In genomic region chr6:156988276-156989158, GRCh38 we compare ENCODE assay signal across 8 cellular contexts.
DNase-seq lines count a peak whose midpoint lies in the region; ATAC-seq lines count a peak whose summit lies in the region.

No MANE protein-coding gene starts in this region.

- H3K4me1 Mint-ChIP-seq in activated T-cell treated with anti-CD3 and anti-CD28 coated beads, Interleukin-2, amount 50 U/mL, for 4 hours (ENCODE audit: low read depth): peaks cover 58% of the 10 kb centered on the region
- H3K4me1 Mint-ChIP-seq in activated CD4-positive, alpha-beta T cell treated with anti-CD3 and anti-CD28 coated beads, Interleukin-2, amount 10 ng/mL, durations not matched to agents 24 days and 14 days: peaks cover 32% of the 10 kb centered on the region

- no peaks in the 10 kb centered on the region for H3K9me3 Mint-ChIP-seq in activated T-cell treated with anti-CD3 and anti-CD28 coated beads, Interleukin-2, amount 50 U/mL, for 4 hours
- no peaks in the 10 kb centered on the region for H3K9me3 Mint-ChIP-seq in activated CD4-positive, alpha-beta T cell treated with anti-CD3 and anti-CD28 coated beads, Interleukin-2, amount 10 ng/mL, durations not matched to agents 24 days and 14 days

- H3K36me3 Mint-ChIP-seq in activated T-cell treated with anti-CD3 and anti-CD28 coated beads, Interleukin-2, amount 50 U/mL, for 4 hours (ENCODE audit: insufficient read depth): no peaks in the 10 kb centered on the region
- no peaks in the 10 kb centered on the region for H3K36me3 Mint-ChIP-seq in activated CD4-positive, alpha-beta T cell treated with anti-CD3 and anti-CD28 coated beads, Interleukin-2, amount 10 ng/mL, durations not matched to agents 24 days and 14 days (ENCODE audit: low read depth)

- H3K27ac Mint-ChIP-seq in activated CD4-positive, alpha-beta T cell treated with anti-CD3 and anti-CD28 coated beads, Interleukin-2, amount 10 ng/mL, durations not matched to agents 24 days and 14 days: no peak overlapping the region

- no peak for DNase-seq in activated T-cell treated with anti-CD3 and anti-CD28 coated beads, Interleukin-2, amount 50 U/mL, for 4 hours
- DNase-seq in activated T-cell treated with anti-CD3 and anti-CD28 coated beads for 4 hours (no peak), NCI-H69 (lab: John Stamatoyannopoulos, UW) (peak; percentile 72), iris pigment epithelial cell (ENCODE audit: low read depth) (peak; percentile 14), NCI-H1092 treated with DMSO at 0.1 percent for 48 hours (lab: John Stamatoyannopoulos, UW) (no peak)
- no peak for DNase-seq in stimulated activated CD4-positive, alpha-beta T cell treated with anti-CD3 and anti-CD28 coated beads, Interleukin-15, amount 100 ng/mL, for 24 hours
- no peak for DNase-seq in activated CD4-positive, alpha-beta T cell treated with anti-CD3 and anti-CD28 coated beads, Interleukin-2, amount 10 ng/mL, durations not matched to agents 24 days and 14 days

- ATAC-seq in activated T-cell treated with anti-CD3 and anti-CD28 coated beads, Interleukin-2, amount 50 U/mL, for 4 hours: peak; percentile 67 to 73
- peak; percentile 49 for ATAC-seq in HG02884 (IDR thresholded peaks at IDR 0.05; ENCODE audit: unreplicated experiment)

- no peaks in the 10 kb centered on the region for H3K27me3 Mint-ChIP-seq in activated T-cell treated with anti-CD3 and anti-CD28 coated beads, Interleukin-2, amount 50 U/mL, for 4 hours (ENCODE audit: low read depth)
- H3K27me3 Mint-ChIP-seq in activated CD4-positive, alpha-beta T cell treated with anti-CD3 and anti-CD28 coated beads, Interleukin-2, amount 10 ng/mL, durations not matched to agents 24 days and 14 days: no peaks in the 10 kb centered on the region

- intact Hi-C loops in activated CD4-positive, alpha-beta T cell treated with anti-CD3 and anti-CD28 coated beads, Interleukin-2, amount 10 ng/mL, durations not matched to agents 24 days and 14 days (cut with micrococcal nuclease): no loop called here

- H3K4me3 Mint-ChIP-seq in activated T-cell treated with anti-CD3 and anti-CD28 coated beads, Interleukin-2, amount 50 U/mL, for 4 hours: no peak overlapping the region
- H3K4me3 Mint-ChIP-seq in activated CD4-positive, alpha-beta T cell treated with anti-CD3 and anti-CD28 coated beads, Interleukin-2, amount 10 ng/mL, durations not matched to agents 24 days and 14 days: no peak overlapping the region

Comparison
In these comparisons a context has a peak if more than half of its experiments do, and no peak if none do; other contexts are left out.
1. DNase-seq: peak in NCI-H69 (single experiment) and iris pigment epithelial cell (single experiment); none in activated T-cell treated with anti-CD3 and anti-CD28 coated beads, Interleukin-2, amount 50 U/mL, for 4 hours (single experiment), activated T-cell treated with anti-CD3 and anti-CD28 coated beads for 4 hours (single experiment), NCI-H1092 treated with DMSO at 0.1 percent for 48 hours (single experiment), stimulated activated CD4-positive, alpha-beta T cell treated with anti-CD3 and anti-CD28 coated beads, Interleukin-15, amount 100 ng/mL, for 24 hours (single experiment) and activated CD4-positive, alpha-beta T cell treated with anti-CD3 and anti-CD28 coated beads, Interleukin-2, amount 10 ng/mL, durations not matched to agents 24 days and 14 days (single experiment).